In the genomic region with DNA sequence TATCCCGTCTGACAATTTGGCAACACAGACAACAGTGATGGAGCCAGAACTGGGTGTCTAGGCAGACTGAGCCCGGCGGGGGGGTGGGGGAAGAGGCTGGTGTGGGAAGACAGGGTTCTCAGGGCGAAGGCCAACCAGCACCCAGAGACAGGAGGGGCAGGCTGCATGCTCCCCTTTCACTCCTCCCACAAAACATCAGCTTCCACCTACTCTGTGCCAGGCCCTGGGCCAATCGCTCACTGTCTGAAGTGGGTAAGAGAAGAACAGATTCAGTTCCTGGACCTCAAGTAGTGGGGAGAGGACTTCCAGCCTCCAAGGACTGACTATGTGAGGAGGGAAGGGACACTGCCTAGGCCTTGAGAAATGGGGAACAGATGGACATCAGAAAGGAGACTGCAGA, we compare ENCODE assay signal across 24 cellular contexts. TPM values are rescaled to one million over a fixed set of nuclear protein-coding genes. Genes with fewer than 3 reads are reported as not detected.
DNase-seq lines count a peak whose midpoint lies in the region; ATAC-seq, FAIRE-seq and TF ChIP-seq lines count a peak whose summit lies in the region.
"Had no signal": no experiment of that assay in that cellular context is flagged by ENCODE, and none has a peak within 500 bp of the region (broad histone marks: within the 10 kb centered on the region; RNA-seq: fewer than 3 reads in every experiment).

No MANE protein-coding gene starts in this region.

- H3K79me2 ChIP-seq in DOHH2 (ENCODE audit: control insufficient read depth, low read length) = no peaks in the 10 kb centered on the region

- no peaks in the 10 kb centered on the region for H3K9me2 ChIP-seq in DOHH2 (replicated peaks; ENCODE audit: control insufficient read depth, low read length)

- intact Hi-C loops in ovary (cut with DNase I) = no loop called here

- H3F3A ChIP-seq in DOHH2 (ENCODE audit: control insufficient read depth, insufficient read depth) = 0 out of 2 replicates have a peak, but pooled peaks cover 7% of the 10 kb centered on the region

- DNase-seq in bronchial epithelial cell (ENCODE audit: low read depth) = no peak
- DNase-seq in SK-N-DZ (ENCODE audit: low spot score) = no peak
- DNase-seq in ovary = no peak
- DNase-seq: ACHN; BE2C; Calu3; CD4-positive, alpha-beta memory T cell; DMS79 treated with DMSO at 0.1 percent for 48 hours; EL; HCEC 1CT; HFFc6; IMR-90 had no signal

- WGBS in ovary, 3 donors = 68 to 71% (median 70%) methylated on average over 5 of the region's 5 CpGs

- ATAC-seq in HG02885 (IDR thresholded peaks at IDR 0.05; ENCODE audit: poor library complexity, unreplicated experiment) = no peak
- ATAC-seq: GM12878, GM23338, K562 had no signal

- no peak for TF ChIP-seq EP300 in ovary (IDR thresholded peaks at IDR 0.05)

- H4K20me1 ChIP-seq in BLaER1 treated with 17β-estradiol and CSF1 and Interleukin-3, amounts not matched to agents 10 nM and 100 nM = peaks cover 0 to 46% (median 6%) of the 10 kb centered on the region in 11 experiments; a peak in 8 of 22 replicates
- no peaks in the 10 kb centered on the region for H4K20me1 ChIP-seq in DOHH2 (ENCODE audit: control insufficient read depth, insufficient read depth, low read depth, low read length)

- H3K4me1 ChIP-seq in BLaER1 treated with 17β-estradiol and CSF1 and Interleukin-3, amounts not matched to agents 10 nM and 100 nM = peaks cover 25 to 78% (median 70%) of the 10 kb centered on the region in 10 experiments; a peak in 19 of 20 replicates
- H3K4me1 ChIP-seq in DOHH2 (ENCODE audit: control insufficient read depth, low read length) = peaks cover 67% of the 10 kb centered on the region
- peaks cover 7% of the 10 kb centered on the region for H3K4me1 ChIP-seq in ovary (ENCODE audit: insufficient read depth)
- H3K4me1 ChIP-seq: BE2C had no signal

- no peak overlapping the region for H3K4me3 ChIP-seq in BLaER1 treated with 17β-estradiol and CSF1 and Interleukin-3, amounts not matched to agents 10 nM and 100 nM
- no peak overlapping the region for H3K4me3 ChIP-seq in DOHH2 (ENCODE audit: low read length)
- H3K4me3 ChIP-seq in bronchial epithelial cell (ENCODE audit: low read depth, low read length) = no peak overlapping the region
- no peak overlapping the region for H3K4me3 ChIP-seq in ovary
- H3K4me3 ChIP-seq: GM12878, GM23338, K562 had no signal

- FAIRE-seq in bronchial epithelial cell (lab: Jason Lieb, UNC) = peak; percentile 81
- FAIRE-seq: A204.1, GM12878, GM18507, H54, HTR-8/SVneo, K562 had no signal

- peaks cover 18 to 51% (median 31%) of the 10 kb centered on the region in 11 experiments for H3K27me3 ChIP-seq in BLaER1 treated with 17β-estradiol and CSF1 and Interleukin-3, amounts not matched to agents 10 nM and 100 nM
- peaks cover 8% of the 10 kb centered on the region for H3K27me3 ChIP-seq in DOHH2 (ENCODE audit: control insufficient read depth, low read length)
- peaks cover 10% of the 10 kb centered on the region for H3K27me3 ChIP-seq in bronchial epithelial cell (ENCODE audit: control insufficient read depth, insufficient read depth, low read length)
- no peaks in the 10 kb centered on the region for H3K27me3 ChIP-seq in ovary

- TF ChIP-seq CTCF in DOHH2 (IDR thresholded peaks at IDR 0.05; ENCODE audit: low read depth, low read length, poor library complexity, severe bottlenecking) (no peak), bronchial epithelial cell (IDR thresholded peaks at IDR 0.05; ENCODE audit: insufficient read depth, low read length, severe bottlenecking) (no peak), ovary (IDR thresholded peaks at IDR 0.05) (no peak)

- TF ChIP-seq POLR2A in ovary (IDR thresholded peaks at IDR 0.05) = no peak

- no peak overlapping the region for H3K27ac ChIP-seq in BLaER1 treated with 17β-estradiol and CSF1 and Interleukin-3, amounts not matched to agents 10 nM and 100 nM
- H3K27ac ChIP-seq in DOHH2 (ENCODE audit: low read depth, low read length) = no peak overlapping the region
- no peak overlapping the region for H3K27ac ChIP-seq in ovary

- no peaks in the 10 kb centered on the region for H3K36me3 ChIP-seq in BLaER1 treated with 17β-estradiol and CSF1 and Interleukin-3, amounts not matched to agents 10 nM and 100 nM
- H3K36me3 ChIP-seq in DOHH2 (ENCODE audit: control insufficient read depth, low read length) = no peaks in the 10 kb centered on the region
- H3K36me3 ChIP-seq in bronchial epithelial cell (ENCODE audit: control insufficient read depth, insufficient read depth, low read length) = no peaks in the 10 kb centered on the region
- no peaks in the 10 kb centered on the region for H3K36me3 ChIP-seq in ovary
- H3K36me3 ChIP-seq: BE2C had no signal

- peak overlapping the region; percentile 3 to 100 (median 97); a peak in 19 of 22 replicates for H3K4me2 ChIP-seq in BLaER1 treated with 17β-estradiol and CSF1 and Interleukin-3, amounts not matched to agents 10 nM and 100 nM
- H3K4me2 ChIP-seq in DOHH2 (ENCODE audit: low read length) = peak overlapping the region; percentile 49

- no peaks in the 10 kb centered on the region for H3K9me3 ChIP-seq in BLaER1 treated with 17β-estradiol and CSF1 and Interleukin-3, amounts not matched to agents 10 nM and 100 nM (replicated peaks in 1 of 11)
- H3K9me3 ChIP-seq in DOHH2 (ENCODE audit: control insufficient read depth, insufficient read depth, low read length) = no peaks in the 10 kb centered on the region
- no peaks in the 10 kb centered on the region for H3K9me3 ChIP-seq in ovary
- H3K9me3 ChIP-seq: BE2C had no signal

- peak overlapping the region in 1 of 11 experiments; percentile 7; a peak in 1 of 22 replicates for H3K9ac ChIP-seq in BLaER1 treated with 17β-estradiol and CSF1 and Interleukin-3, amounts not matched to agents 10 nM and 100 nM

RNA-seq across cellular contexts. Expression of a gene that starts 2.8 kb away (rescaled TPM):
- not detected in 2 replicates for total RNA-seq in bronchial epithelial cell
- polyA plus RNA-seq in SK-N-DZ (2014; cell fraction: cytosol; rRNA removed) = 1.9 and 2.7 TPM in 2 replicates
- 0.81 and 2.3 TPM in 2 replicates for polyA plus RNA-seq in SK-N-DZ (2014; cell fraction: nucleus; rRNA removed)
- not detected for total RNA-seq in ovary
- under 1 TPM in 1 of 2 donors, not detected in 1; 0.13 TPM for polyA plus RNA-seq in ovary
- total RNA-seq: Calu3; CD4-positive, alpha-beta memory T cell; GM12878; HFFc6; IMR-90; K562 had no signal
- polyA plus RNA-seq: CD14-positive monocyte; CD4-positive, alpha-beta memory T cell; K562 had no signal

RNA-seq across cellular contexts. Expression of a gene that starts 2.9 kb away (rescaled TPM):
- total RNA-seq in bronchial epithelial cell = not detected in 2 replicates
- not detected in 2 replicates for polyA plus RNA-seq in SK-N-DZ (2014; cell fraction: cytosol; rRNA removed)
- polyA plus RNA-seq in SK-N-DZ (2014; cell fraction: nucleus; rRNA removed) = not detected in 2 replicates
- total RNA-seq in ovary = not detected
- polyA plus RNA-seq in ovary = under 1 TPM in 1 of 2 donors, not detected in 1; 0.61 TPM
- total RNA-seq: Calu3; CD4-positive, alpha-beta memory T cell; G401; GM12878; HFFc6; IMR-90; K562 had no signal
- polyA plus RNA-seq: CD14-positive monocyte; CD4-positive, alpha-beta memory T cell; GM12878; GM23338; IMR-90; K562 had no signal

RNA-seq across cellular contexts. Expression of a gene that starts 17.6 kb away (rescaled TPM):
- total RNA-seq in bronchial epithelial cell = 1.6 and 2.8 TPM in 2 replicates
- polyA plus RNA-seq in SK-N-DZ (2014; cell fraction: cytosol; rRNA removed) = 61.6 and 68.7 TPM in 2 replicates
- polyA plus RNA-seq in SK-N-DZ (2014; cell fraction: nucleus; rRNA removed) = 25.8 and 29.2 TPM in 2 replicates
- under 1 TPM; 0.08 to 0.32 (median 0.20) TPM for total RNA-seq in ovary
- polyA plus RNA-seq in ovary = under 1 TPM; 0.13 to 0.50 TPM

RNA-seq across cellular contexts. Expression of a gene that starts 19.7 kb away (rescaled TPM):
- total RNA-seq in bronchial epithelial cell = 46.3 and 55.9 TPM in 2 replicates
- 22.4 and 22.7 TPM in 2 replicates for polyA plus RNA-seq in SK-N-DZ (2014; cell fraction: cytosol; rRNA removed)
- polyA plus RNA-seq in SK-N-DZ (2014; cell fraction: nucleus; rRNA removed) = 43.2 and 45.4 TPM in 2 replicates
- total RNA-seq in ovary = 10 to 100 TPM in 5 of 7 donors, 1 to 10 TPM in 2; 7.5 to 19.3 (median 14.9) TPM
- 10 to 100 TPM; 14.5 to 28.5 TPM for polyA plus RNA-seq in ovary
